ENCODE assay signal across 26 cellular contexts in genomic region chr9:84511651-84512050, GRCh38.
"Had no signal": no experiment of that assay in that cellular context is flagged by ENCODE, and none has a peak within 500 bp of the region (broad histone marks: within the 10 kb centered on the region; RNA-seq: fewer than 3 reads in every experiment).

No MANE protein-coding gene starts in this region.

- H2AFZ ChIP-seq: neural progenitor cell, parathyroid adenoma had no signal

- H3K4me1 ChIP-seq: neural progenitor cell, parathyroid adenoma, psoas muscle, sigmoid colon, suprapubic skin, tibial artery, transverse colon, upper lobe of right lung, uterus had no signal

- H3K9me3 ChIP-seq: psoas muscle, right lobe of liver, testis, transverse colon, upper lobe of right lung, uterus had no signal

- FAIRE-seq: small intestine had no signal

- H3K27ac ChIP-seq: neural progenitor cell, ovary, parathyroid adenoma, psoas muscle, right lobe of liver, sigmoid colon, suprapubic skin, tibial artery, transverse colon, upper lobe of right lung, uterus had no signal

- H3K4me3 ChIP-seq: neural progenitor cell, ovary, psoas muscle, right lobe of liver, sigmoid colon, suprapubic skin, testis, tibial artery, transverse colon, upper lobe of right lung, uterus had no signal

- H3K79me2 ChIP-seq: parathyroid adenoma had no signal

- DNase-seq: natural killer cell; occipital lobe; ovary; posterior cingulate gyrus; psoas muscle; right cardiac atrium; right lobe of liver; sigmoid colon; small intestine; stimulated activated CD4-positive, alpha-beta T cell treated with anti-CD3 and anti-CD28 coated beads, Interleukin-15, amount 100 ng/mL, for 24 hours; stimulated activated CD4-positive, alpha-beta T cell treated with anti-CD3 and anti-CD28 coated beads, Interleukin-2, amount 100 ng/mL, for 24 hours; stimulated activated CD4-positive, alpha-beta T cell treated with anti-CD3 and anti-CD28 coated beads, Interleukin-2, amount 100 ng/mL, for 48 hours; stimulated activated CD4-positive, alpha-beta T cell treated with anti-CD3 and anti-CD28 coated beads, Interleukin-4, amount 100 ng/mL, for 24 hours; stimulated activated naive B cell treated with anti-CD40 and anti-IgM and Interleukin-4, amounts not matched to agents 10 μg/mL and 1 μg/mL and 100 μg/mL, for 72 hours; stimulated activated naive CD8-positive, alpha-beta T cell treated with anti-CD3 and anti-CD28 coated beads, Interleukin-15, amount 100 ng/mL, for 72 hours; stimulated activated naive CD8-positive, alpha-beta T cell treated with anti-CD3 and anti-CD28 coated beads, Interleukin-15, Interleukin-2, amounts not matched to agents 100 U/mL and 50 U/mL, for 24 hours; substantia nigra; testis; tibial artery; transverse colon; upper lobe of right lung; uterus had no signal

- H3K27me3 ChIP-seq: neural progenitor cell, ovary, right lobe of liver, sigmoid colon, suprapubic skin, testis, tibial artery, upper lobe of right lung, uterus had no signal

- ATAC-seq: natural killer cell; psoas muscle; right cardiac atrium; right lobe of liver; stimulated activated effector memory CD8-positive, alpha-beta T cell treated with anti-CD3 and anti-CD28 coated beads, Interleukin-12 subunit alpha, Interleukin-12 subunit beta, amount 100 ng/mL, for 72 hours; stimulated activated naive B cell treated with anti-CD40 and anti-IgM and Interleukin-4, amounts not matched to agents 10 μg/mL and 1 μg/mL and 100 μg/mL, for 72 hours; stimulated activated naive CD8-positive, alpha-beta T cell treated with anti-CD3 and anti-CD28 coated beads, Interleukin-15, amount 100 ng/mL, for 72 hours; stimulated activated naive CD8-positive, alpha-beta T cell treated with anti-CD3 and anti-CD28 coated beads, Interleukin-15, Interleukin-2, amounts not matched to agents 100 U/mL and 50 U/mL, for 24 hours; upper lobe of right lung had no signal

- H3K9ac ChIP-seq: neural progenitor cell, parathyroid adenoma had no signal

- H3K36me3 ChIP-seq: neural progenitor cell, ovary, right lobe of liver, sigmoid colon, suprapubic skin, tibial artery, transverse colon, upper lobe of right lung, uterus had no signal

- H3K4me2 ChIP-seq: neural progenitor cell had no signal
